21 cellular contexts compared by ENCODE assay signal in the genomic region with DNA sequence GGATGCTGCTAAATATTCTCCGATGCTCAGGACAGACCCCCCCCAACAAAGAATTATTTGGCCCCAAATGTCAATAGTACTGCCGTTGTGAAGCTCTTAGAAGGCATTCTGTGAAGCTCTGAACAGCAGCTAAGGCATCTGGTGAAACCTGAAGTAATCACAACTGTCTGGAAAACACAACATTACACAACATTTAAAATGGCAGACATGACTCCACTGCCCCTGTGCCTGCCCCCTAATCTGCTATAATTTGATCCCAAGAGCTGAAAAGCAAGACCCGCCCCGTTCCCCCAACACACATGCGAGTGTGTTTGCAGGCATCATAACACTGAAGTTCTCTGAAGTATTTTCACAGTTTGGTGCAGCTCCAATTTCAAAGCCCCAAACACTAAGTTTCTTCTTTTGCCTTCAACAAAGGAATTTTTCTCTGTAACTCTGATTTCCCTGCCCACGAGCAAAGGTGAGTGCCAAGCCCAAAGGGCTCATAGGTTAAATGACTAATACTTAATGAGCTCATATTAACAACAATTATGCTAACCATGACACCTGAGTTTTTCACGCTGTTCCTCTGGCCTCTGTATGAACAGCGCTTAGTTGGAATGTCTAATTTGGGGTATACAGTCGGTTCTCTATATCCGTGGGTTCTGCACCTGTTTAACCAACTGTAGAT.
DNase-seq lines count a peak whose midpoint lies in the region; ATAC-seq, FAIRE-seq and TF ChIP-seq lines count a peak whose summit lies in the region.
"Had no signal": no experiment of that assay in that cellular context is flagged by ENCODE, and none has a peak within 500 bp of the region (broad histone marks: within the 10 kb centered on the region; RNA-seq: fewer than 3 reads in every experiment).

No MANE protein-coding gene starts in this region.

- H3K36me3 Mint-ChIP-seq in activated CD4-positive, alpha-beta T cell treated with anti-CD3 and anti-CD28 coated beads for 36 hours (ENCODE audit: low read depth): peaks cover 63% of the 10 kb centered on the region
- peaks cover 42% of the 10 kb centered on the region for H3K36me3 Mint-ChIP-seq in astrocyte (ENCODE audit: low read depth, unreplicated experiment)
- peaks cover 16% of the 10 kb centered on the region for H3K36me3 Mint-ChIP-seq in mesothelial cell of epicardium

- POLR2A ChIA-PET in activated CD4-positive, alpha-beta T cell treated with anti-CD3 and anti-CD28 coated beads for 36 hours (lab: Charles Lee): no interaction called here

- no peak for TF ChIP-seq CTCF in astrocyte (IDR thresholded peaks at IDR 0.05; ENCODE audit: insufficient read depth, low read depth, low read length)
- no peak for TF ChIP-seq CTCF in mesothelial cell of epicardium (IDR thresholded peaks at IDR 0.05; ENCODE audit: unreplicated experiment)
- no peak for TF ChIP-seq CTCF in smooth muscle cell (IDR thresholded peaks at IDR 0.05; ENCODE audit: borderline replicate concordance, insufficient read depth, poor library complexity, severe bottlenecking)

- H3K9me3 ChIP-seq in astrocyte (ENCODE audit: insufficient read depth, low read depth, low read length): no peaks in the 10 kb centered on the region
- no peaks in the 10 kb centered on the region for H3K9me3 ChIP-seq in smooth muscle cell (replicated peaks; ENCODE audit: low read depth)
- H3K9me3 ChIP-seq: left lung, mucosa of descending colon, pancreas had no signal

- H2AFZ ChIP-seq in astrocyte (ENCODE audit: low read depth, low read length) (no peak overlapping the region), smooth muscle cell (ENCODE audit: low read depth) (no peak overlapping the region)

- FAIRE-seq in astrocyte (lab: Jason Lieb, UNC): no peak
- FAIRE-seq: endometrium, pancreas had no signal

- H3K79me2 ChIP-seq in astrocyte (ENCODE audit: insufficient read depth, low read length) (peaks cover 35% of the 10 kb centered on the region), smooth muscle cell (ENCODE audit: low read depth) (peaks cover 16% of the 10 kb centered on the region)

- peaks cover 71% of the 10 kb centered on the region for H4K20me1 ChIP-seq in astrocyte (ENCODE audit: insufficient read depth, low read length)
- peaks cover 95% of the 10 kb centered on the region for H4K20me1 ChIP-seq in smooth muscle cell (ENCODE audit: low read depth)

- H3K4me2 ChIP-seq in astrocyte (ENCODE audit: low read length) (no peak overlapping the region), smooth muscle cell (no peak overlapping the region)

- H3K9ac ChIP-seq in astrocyte (ENCODE audit: low read length) (no peak overlapping the region), smooth muscle cell (ENCODE audit: low read depth) (no peak overlapping the region)

- peaks cover 60% of the 10 kb centered on the region for H3F3A ChIP-seq in smooth muscle cell (ENCODE audit: low read depth)

- H3K36me3 ChIP-seq in astrocyte (ENCODE audit: insufficient read depth, low read length): peaks cover 67% of the 10 kb centered on the region
- peaks cover 4% of the 10 kb centered on the region for H3K36me3 ChIP-seq in smooth muscle cell (ENCODE audit: low read depth)
- H3K36me3 ChIP-seq: pancreas had no signal

- H3K4me3 ChIP-seq in astrocyte (ENCODE audit: insufficient read depth, low read depth, low read length) (no peak overlapping the region), smooth muscle cell (no peak overlapping the region)
- H3K4me3 ChIP-seq: left lung, mucosa of descending colon, pancreas had no signal

- H3K27ac ChIP-seq in astrocyte (ENCODE audit: low read depth, low read length) (no peak overlapping the region), smooth muscle cell (ENCODE audit: low read depth) (peak overlapping the region; percentile 88)
- H3K27ac ChIP-seq: 22Rv1 had no signal

- no peak overlapping the region for H3K4me3 Mint-ChIP-seq in activated CD4-positive, alpha-beta T cell treated with anti-CD3 and anti-CD28 coated beads for 36 hours
- H3K4me3 Mint-ChIP-seq in astrocyte (ENCODE audit: unreplicated experiment) (peak overlapping the region; percentile 60), mesothelial cell of epicardium (no peak overlapping the region)
- H3K4me3 Mint-ChIP-seq: activated B cell treated with CpG ODN at 0.5 μM for 24 hours; activated T-helper 1 cell treated with anti-CD3 and anti-CD28 coated beads, Interleukin-12 subunit alpha, Interleukin-12 subunit beta, Interleukin-2, Interleukin-4 antibody, amounts not matched to agents 30 ng/mL and 10 ng/mL and 1 ng/mL, durations not matched to agents 14 hours and 24 hours and 36 hours; T-helper 2 cell treated with Interferon-gamma antibody and Interleukin-4, amounts not matched to agents 5 μg/mL and 100 μg/mL, for 36 hours had no signal

- no peak for ATAC-seq in activated CD4-positive, alpha-beta T cell treated with anti-CD3 and anti-CD28 coated beads for 36 hours
- ATAC-seq: foreskin keratinocyte, left lung, pancreas had no signal

- intact Hi-C loops in activated CD4-positive, alpha-beta T cell treated with anti-CD3 and anti-CD28 coated beads for 36 hours (cut with DNase I, micrococcal nuclease): no loop called here

- peak overlapping the region; percentile 65 for H3K27ac Mint-ChIP-seq in activated CD4-positive, alpha-beta T cell treated with anti-CD3 and anti-CD28 coated beads for 36 hours
- H3K27ac Mint-ChIP-seq in astrocyte (ENCODE audit: unreplicated experiment) (no peak overlapping the region), mesothelial cell of epicardium (peak overlapping the region; percentile 39)
- H3K27ac Mint-ChIP-seq: activated B cell treated with CpG ODN at 0.5 μM for 24 hours; activated T-helper 1 cell treated with anti-CD3 and anti-CD28 coated beads, Interleukin-12 subunit alpha, Interleukin-12 subunit beta, Interleukin-2, Interleukin-4 antibody, amounts not matched to agents 30 ng/mL and 10 ng/mL and 1 ng/mL, durations not matched to agents 14 hours and 24 hours and 36 hours; T-helper 2 cell treated with Interferon-gamma antibody and Interleukin-4, amounts not matched to agents 5 μg/mL and 100 μg/mL, for 36 hours had no signal

- H3K27me3 Mint-ChIP-seq in activated CD4-positive, alpha-beta T cell treated with anti-CD3 and anti-CD28 coated beads for 36 hours: no peaks in the 10 kb centered on the region
- H3K27me3 Mint-ChIP-seq in astrocyte (ENCODE audit: low read depth, unreplicated experiment): no peaks in the 10 kb centered on the region
- H3K27me3 Mint-ChIP-seq in mesothelial cell of epicardium (ENCODE audit: low read depth): no peaks in the 10 kb centered on the region
- H3K27me3 Mint-ChIP-seq: activated B cell treated with CpG ODN at 0.5 μM for 24 hours had no signal

- WGBS in smooth muscle cell (ENCODE audit: low lambda C conversion rate): 72% methylated on average over 10 of the region's 10 CpGs

- DNase-seq in activated CD4-positive, alpha-beta T cell treated with anti-CD3 and anti-CD28 coated beads for 36 hours: no peak
- DNase-seq in activated CD4-positive, alpha-beta T cell treated with anti-CD3 and anti-CD28 coated beads for 48 hours: no peak
- no peak for DNase-seq in astrocyte (ENCODE audit: low read depth)
- no peak for DNase-seq in mesothelial cell of epicardium (ENCODE audit: low spot score in 2 of 2, unreplicated experiment in 2 of 2)
- no peak for DNase-seq in smooth muscle cell (lab: John Stamatoyannopoulos, UW; ENCODE audit: unreplicated experiment)
- no peak for DNase-seq in inferior parietal cortex (ENCODE audit: extremely low spot score)
- no peak for DNase-seq in activated effector memory CD4-positive, alpha-beta T cell treated with Interleukin-2 at 50 U/mL for 16 hours
- no peak for DNase-seq in stimulated activated CD4-positive, alpha-beta T cell treated with anti-CD3 and anti-CD28 coated beads, Interleukin-4, amount 100 ng/mL, for 24 hours
- DNase-seq: activated B cell treated with CpG ODN at 0.5 μM for 24 hours; activated CD8-positive, alpha-beta memory T cell treated with anti-CD3 and anti-CD28 coated beads for 24 hours; amygdala; foreskin keratinocyte; left lung; mucosa of descending colon; NCI-H526 treated with DMSO at 0.1 percent for 48 hours; pancreas; stimulated activated CD4-positive, alpha-beta T cell treated with anti-CD3 and anti-CD28 coated beads, Interleukin-4, amount 100 ng/mL, for 1 hour had no signal

- H3K4me1 ChIP-seq in astrocyte (ENCODE audit: insufficient read depth, low read length): peaks cover 17% of the 10 kb centered on the region
- peaks cover 23% of the 10 kb centered on the region for H3K4me1 ChIP-seq in smooth muscle cell (ENCODE audit: low read depth)

- peaks cover 13% of the 10 kb centered on the region for H3K4me1 Mint-ChIP-seq in activated CD4-positive, alpha-beta T cell treated with anti-CD3 and anti-CD28 coated beads for 36 hours
- H3K4me1 Mint-ChIP-seq in astrocyte (ENCODE audit: low read depth, unreplicated experiment): peaks cover 47% of the 10 kb centered on the region
- peaks cover 71% of the 10 kb centered on the region for H3K4me1 Mint-ChIP-seq in mesothelial cell of epicardium

- CTCF ChIA-PET in activated CD4-positive, alpha-beta T cell treated with anti-CD3 and anti-CD28 coated beads for 36 hours (lab: Charles Lee): no interaction called here

- H3K27me3 ChIP-seq in astrocyte (ENCODE audit: insufficient read depth, low read length): no peaks in the 10 kb centered on the region
- no peaks in the 10 kb centered on the region for H3K27me3 ChIP-seq in smooth muscle cell (ENCODE audit: low read depth)
- H3K27me3 ChIP-seq: foreskin keratinocyte, left lung, pancreas had no signal

- no peaks in the 10 kb centered on the region for H3K9me3 Mint-ChIP-seq in activated CD4-positive, alpha-beta T cell treated with anti-CD3 and anti-CD28 coated beads for 36 hours (ENCODE audit: low read depth)
- H3K9me3 Mint-ChIP-seq in astrocyte (ENCODE audit: unreplicated experiment) (no peaks in the 10 kb centered on the region), mesothelial cell of epicardium (no peaks in the 10 kb centered on the region)
- H3K9me3 Mint-ChIP-seq: activated B cell treated with CpG ODN at 0.5 μM for 24 hours; activated T-helper 1 cell treated with anti-CD3 and anti-CD28 coated beads, Interleukin-12 subunit alpha, Interleukin-12 subunit beta, Interleukin-2, Interleukin-4 antibody, amounts not matched to agents 30 ng/mL and 10 ng/mL and 1 ng/mL, durations not matched to agents 14 hours and 24 hours and 36 hours; T-helper 2 cell treated with Interferon-gamma antibody and Interleukin-4, amounts not matched to agents 5 μg/mL and 100 μg/mL, for 36 hours had no signal
